ENCODE assay signal across 10 cellular contexts in genomic region chr9:137303031-137303892, GRCh38. TPM values are rescaled to one million over a fixed set of nuclear protein-coding genes. Genes with fewer than 3 reads are reported as not detected.
DNase-seq lines count a peak whose midpoint lies in the region; ATAC-seq and TF ChIP-seq lines count a peak whose summit lies in the region.
"Had no signal": no experiment of that assay in that cellular context is flagged by ENCODE, and none has a peak within 500 bp of the region (broad histone marks: within the 10 kb centered on the region; RNA-seq: fewer than 3 reads in every experiment).

No MANE protein-coding gene starts in this region.

- H3K9me3 Mint-ChIP-seq in effector memory CD8-positive, alpha-beta T cell = no peaks in the 10 kb centered on the region
- no peaks in the 10 kb centered on the region for H3K9me3 Mint-ChIP-seq in naive thymus-derived CD8-positive, alpha-beta T cell
- H3K9me3 Mint-ChIP-seq: activated naive CD4-positive, alpha-beta T cell treated with anti-CD3 and anti-CD28 coated beads, Interleukin-2, amount 50 U/mL, for 72 hours had no signal

- no peak for TF ChIP-seq CTCF in BJ (IDR thresholded peaks at IDR 0.05; ENCODE audit: insufficient read depth, low read depth, low read length)

- no peak for DNase-seq in BJ (ENCODE audit: low read depth)
- no peak for DNase-seq in effector memory CD8-positive, alpha-beta T cell
- peak in 1 of 10 donors; percentile 61 for DNase-seq in naive thymus-derived CD8-positive, alpha-beta T cell
- no peak for DNase-seq in dedifferentiated amniotic fluid mesenchymal stem cell (ENCODE audit: extremely low spot score)
- DNase-seq in ureter (ENCODE audit: low spot score) = no peak
- DNase-seq: MG63 had no signal

- POLR2A ChIA-PET in BJ (lab: Charles Lee) = no interaction called here
- POLR2A ChIA-PET in naive thymus-derived CD8-positive, alpha-beta T cell (lab: Charles Lee) = interaction anchor here (0.6 to 2.0 kb wide), 8 partner anchors 8 to 297 kb away, joined by 3 to 9 read pairs (median 4); partner anchors contain the start of genes EXD3 and NOXA1

- no peak for ATAC-seq in effector memory CD8-positive, alpha-beta T cell (replicated peaks)
- no peak for ATAC-seq in naive thymus-derived CD8-positive, alpha-beta T cell
- no peak for ATAC-seq in HG03521 (IDR thresholded peaks at IDR 0.05; ENCODE audit: unreplicated experiment)
- no peak for ATAC-seq in GM19452 (IDR thresholded peaks at IDR 0.05; ENCODE audit: unreplicated experiment)

- H3K36me3 ChIP-seq in BJ (ENCODE audit: control insufficient read depth, insufficient read depth, low read length) (no peaks in the 10 kb centered on the region), HUES6 (ENCODE audit: control insufficient read depth, insufficient read depth, low read length) (no peaks in the 10 kb centered on the region)
- H3K36me3 ChIP-seq: MG63 had no signal

- no peaks in the 10 kb centered on the region for H3K9me3 ChIP-seq in HUES6 (ENCODE audit: control insufficient read depth, insufficient read depth, low read depth, low read length)
- H3K9me3 ChIP-seq: MG63 had no signal

- peak overlapping the region; percentile 31 for H3K4me3 Mint-ChIP-seq in effector memory CD8-positive, alpha-beta T cell
- H3K4me3 Mint-ChIP-seq in naive thymus-derived CD8-positive, alpha-beta T cell = peak overlapping the region; percentile 18 to 45 (median 39)

- H3K4me3 ChIP-seq in BJ (ENCODE audit: low read depth, low read length) = peak overlapping the region; percentile 40; the same call in 1 of the 2 replicates
- H3K4me3 ChIP-seq in HUES6 (ENCODE audit: low read depth, low read length) = peak overlapping the region; percentile 46
- H3K4me3 ChIP-seq: MG63 had no signal

- H3K27ac ChIP-seq in HUES6 (ENCODE audit: low read depth, low read length) = no peak overlapping the region

- H3K4me1 Mint-ChIP-seq in effector memory CD8-positive, alpha-beta T cell (ENCODE audit: low read depth in 2 of 2) = peaks cover 3 to 8% of the 10 kb centered on the region in 2 donors
- peaks cover 5 to 27% (median 20%) of the 10 kb centered on the region in 4 donors for H3K4me1 Mint-ChIP-seq in naive thymus-derived CD8-positive, alpha-beta T cell

- peak overlapping the region; percentile 22 for H3K9ac ChIP-seq in HUES6 (ENCODE audit: low read length)

- peaks cover 0 to 12% of the 10 kb centered on the region in 2 donors for H3K27me3 Mint-ChIP-seq in effector memory CD8-positive, alpha-beta T cell
- peaks cover 0 to 17% (median 6%) of the 10 kb centered on the region in 5 donors for H3K27me3 Mint-ChIP-seq in naive thymus-derived CD8-positive, alpha-beta T cell

- CTCF ChIA-PET in BJ (lab: Yijun Ruan, JAX) = interaction anchor here (0.6 to 2.2 kb wide), 9 partner anchors 9 to 1445 kb away, joined by 3 to 13 read pairs (median 4); no protein-coding TSS in a partner anchor

- peaks cover 5% of the 10 kb centered on the region for H3K36me3 Mint-ChIP-seq in effector memory CD8-positive, alpha-beta T cell (ENCODE audit: insufficient read depth)
- H3K36me3 Mint-ChIP-seq in naive thymus-derived CD8-positive, alpha-beta T cell = no peaks in the 10 kb centered on the region
- H3K36me3 Mint-ChIP-seq: activated naive CD4-positive, alpha-beta T cell treated with anti-CD3 and anti-CD28 coated beads, Interleukin-2, amount 50 U/mL, for 72 hours had no signal

- peaks cover 57% of the 10 kb centered on the region for H3K4me1 ChIP-seq in HUES6 (ENCODE audit: control insufficient read depth, insufficient read depth, low read length)

- H3K27me3 ChIP-seq in BJ (ENCODE audit: control insufficient read depth, insufficient read depth, low read length) (peaks cover 13% of the 10 kb centered on the region), HUES6 (ENCODE audit: control insufficient read depth, insufficient read depth, low read length) (peaks cover 31% of the 10 kb centered on the region; the same call in 1 of the 2 replicates)

- H3K27ac Mint-ChIP-seq in effector memory CD8-positive, alpha-beta T cell = peak overlapping the region in 1 of 2 donors; percentile 46
- H3K27ac Mint-ChIP-seq in naive thymus-derived CD8-positive, alpha-beta T cell = peak overlapping the region in 2 of 10 donors; percentile 1 to 43
- H3K27ac Mint-ChIP-seq: activated naive CD4-positive, alpha-beta T cell treated with anti-CD3 and anti-CD28 coated beads, Interleukin-2, amount 50 U/mL, for 72 hours had no signal

RNA-seq across cellular contexts. Expression of gene NRARP, which starts 1.2 kb away (rescaled TPM):
- 0.17 TPM in 2 replicates for polyA plus RNA-seq in BJ (2011; rRNA removed)
- polyA minus RNA-seq in BJ (2011; rRNA and poly(A)+ RNA removed) = not detected in 2 replicates
- 1 to 10 TPM; 2.4 to 2.5 TPM for total RNA-seq in naive thymus-derived CD8-positive, alpha-beta T cell
- not detected for polyA plus RNA-seq in naive thymus-derived CD8-positive, alpha-beta T cell
- 7.1 TPM for total RNA-seq in ureter

RNA-seq across cellular contexts. Expression of gene TOR4A, which starts 25.7 kb away (rescaled TPM):
- polyA plus RNA-seq in BJ (2011; rRNA removed) = 16.9 and 23.8 TPM in 2 replicates
- 14.5 and 17.4 TPM in 2 replicates for polyA minus RNA-seq in BJ (2011; rRNA and poly(A)+ RNA removed)
- total RNA-seq in naive thymus-derived CD8-positive, alpha-beta T cell = 1 to 10 TPM in 1 of 2 experiments, under 1 TPM in 1; 0.91 to 1.4 TPM
- under 1 TPM in 2 of 3 donors, not detected in 1; 0.12 to 0.15 TPM for polyA plus RNA-seq in naive thymus-derived CD8-positive, alpha-beta T cell
- 15.4 TPM for total RNA-seq in ureter

RNA-seq across cellular contexts. Expression of gene NELFB, which starts 48.1 kb away (rescaled TPM):
- polyA plus RNA-seq in BJ (2011; rRNA removed) = 26.6 and 51.9 TPM in 2 replicates
- 22.6 and 25.7 TPM in 2 replicates for polyA minus RNA-seq in BJ (2011; rRNA and poly(A)+ RNA removed)
- 10 to 100 TPM; 42.4 to 45.9 TPM for total RNA-seq in naive thymus-derived CD8-positive, alpha-beta T cell
- 10 to 100 TPM; 20.4 to 29.7 (median 25.0) TPM for polyA plus RNA-seq in naive thymus-derived CD8-positive, alpha-beta T cell
- 45.2 TPM for total RNA-seq in ureter

RNA-seq across cellular contexts. Expression of gene STPG3, which starts 52.2 kb away (rescaled TPM):
- not detected in 2 replicates for polyA plus RNA-seq in BJ (2011; rRNA removed)
- polyA minus RNA-seq in BJ (2011; rRNA and poly(A)+ RNA removed) = not detected in 2 replicates
- not detected for total RNA-seq in naive thymus-derived CD8-positive, alpha-beta T cell
- polyA plus RNA-seq in naive thymus-derived CD8-positive, alpha-beta T cell = not detected
- total RNA-seq in ureter = not detected
- total RNA-seq: activated naive CD4-positive, alpha-beta T cell treated with anti-CD3 and anti-CD28 coated beads, Interleukin-2, amount 50 U/mL, for 72 hours had no signal
